ENCODE assay signal across 20 cellular contexts in the genomic region with DNA sequence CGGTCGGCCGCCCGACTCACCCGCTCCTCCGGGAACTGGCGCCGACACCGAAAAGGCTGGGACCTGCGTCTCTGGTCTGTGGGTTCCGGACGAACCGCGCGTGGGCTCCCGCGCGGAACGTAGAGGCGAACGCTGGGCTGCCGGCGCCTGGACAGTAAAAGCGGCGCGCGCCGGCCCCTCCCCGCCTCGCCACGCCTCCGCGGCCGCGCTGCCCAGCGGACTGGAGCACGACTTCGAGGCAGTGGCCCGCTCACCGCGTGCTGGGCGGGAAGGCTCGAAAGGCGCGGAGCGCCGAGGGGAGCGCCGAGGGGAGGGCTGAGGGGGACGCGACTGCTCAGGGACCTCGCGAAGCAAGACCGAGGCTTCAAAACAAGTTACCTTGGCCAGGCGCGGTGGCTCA. TPM values are rescaled to one million over a fixed set of nuclear protein-coding genes. Genes with fewer than 3 reads are reported as not detected.
DNase-seq lines count a peak whose midpoint lies in the region; ATAC-seq and TF ChIP-seq lines count a peak whose summit lies in the region.
"Had no signal": no experiment of that assay in that cellular context is flagged by ENCODE, and none has a peak within 500 bp of the region (broad histone marks: within the 10 kb centered on the region; RNA-seq: fewer than 3 reads in every experiment).

A gene with protein sequence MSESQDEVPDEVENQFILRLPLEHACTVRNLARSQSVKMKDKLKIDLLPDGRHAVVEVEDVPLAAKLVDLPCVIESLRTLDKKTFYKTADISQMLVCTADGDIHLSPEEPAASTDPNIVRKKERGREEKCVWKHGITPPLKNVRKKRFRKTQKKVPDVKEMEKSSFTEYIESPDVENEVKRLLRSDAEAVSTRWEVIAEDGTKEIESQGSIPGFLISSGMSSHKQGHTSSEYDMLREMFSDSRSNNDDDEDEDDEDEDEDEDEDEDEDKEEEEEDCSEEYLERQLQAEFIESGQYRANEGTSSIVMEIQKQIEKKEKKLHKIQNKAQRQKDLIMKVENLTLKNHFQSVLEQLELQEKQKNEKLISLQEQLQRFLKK (minus strand): TSS at position 131 of the 400 bp plus-strand sequence. CDS start 3,791 bp downstream, outside the sequence.

- peak within 1 kb of the TSS; percentile 19 for H3K4me3 ChIP-seq in HEK293 (ENCODE audit: low read depth, low read length)
- H3K4me3 ChIP-seq in brain microvascular endothelial cell (ENCODE audit: low read depth, low read length) = peak within 1 kb of the TSS; percentile 36
- H3K4me3 ChIP-seq in iPS DF 6.9 (ENCODE audit: low read length) = peak within 1 kb of the TSS; percentile 14; the same call in 1 of the 2 replicates
- H3K4me3 ChIP-seq in stomach = peak within 1 kb of the TSS; percentile 18 to 31 (median 24)
- H3K4me3 ChIP-seq: SJSA1 had no signal

- no peaks in the 10 kb centered on the region; the same call in 1 of the 2 replicates for H3K4me1 ChIP-seq in HEK293 (ENCODE audit: control insufficient read depth, insufficient read depth, low read length)
- H3K4me1 ChIP-seq in iPS DF 6.9 (ENCODE audit: control insufficient read depth, insufficient read depth, low read length) = no peaks in the 10 kb centered on the region
- peaks cover 0 to 6% (median 0%) of the 10 kb centered on the region in 4 donors for H3K4me1 ChIP-seq in stomach
- H3K4me1 ChIP-seq: SJSA1 had no signal

- no peak within 1 kb of the TSS for H3K27ac ChIP-seq in HEK293 (ENCODE audit: extremely low read depth, low read depth, low read length)
- no peak within 1 kb of the TSS for H3K27ac ChIP-seq in brain microvascular endothelial cell
- no peak within 1 kb of the TSS for H3K27ac ChIP-seq in iPS DF 6.9 (ENCODE audit: low read length)
- no peak within 1 kb of the TSS for H3K27ac ChIP-seq in stomach
- H3K27ac ChIP-seq: HL-60, SJSA1, skin epidermis had no signal

- H3K36me3 ChIP-seq in HEK293 (ENCODE audit: control insufficient read depth in 2 of 2, insufficient read depth in 1 of 2, low read length in 2 of 2) (no peaks in the 10 kb centered on the region), brain microvascular endothelial cell (replicated peaks) (no peaks in the 10 kb centered on the region), iPS DF 6.9 (ENCODE audit: control insufficient read depth, insufficient read depth, low read length) (no peaks in the 10 kb centered on the region), stomach (no peaks in the 10 kb centered on the region)
- H3K36me3 ChIP-seq: SJSA1 had no signal

- TF ChIP-seq CTCF in HEK293 (tag by site-specific recombination; IDR thresholded peaks at IDR 0.05) (no peak), brain microvascular endothelial cell (IDR thresholded peaks at IDR 0.05; ENCODE audit: low read depth, low read length, missing control alignments) (no peak), stomach (IDR thresholded peaks at IDR 0.05) (no peak)

- no CpG with 5 or more reads among the region's 56 CpGs for WGBS in iPS DF 6.9 (ENCODE audit: insufficient coverage, insufficient read length)
- 27 to 70% (median 52%) methylated on average over 3 to 56 of the region's 56 CpGs for WGBS in stomach, 5 donors

- H3K27me3 ChIP-seq in brain microvascular endothelial cell (replicated peaks) (no peaks in the 10 kb centered on the region), iPS DF 6.9 (ENCODE audit: control insufficient read depth, insufficient read depth, low read length) (peaks cover 2% of the 10 kb centered on the region; the same call in 1 of the 2 replicates), stomach (peaks cover 0 to 12% (median 11%) of the 10 kb centered on the region in 3 donors)
- H3K27me3 ChIP-seq: SJSA1 had no signal

- no peak for TF ChIP-seq POLR2A in stomach (IDR thresholded peaks at IDR 0.05)

- no peaks in the 10 kb centered on the region for H3K9me3 ChIP-seq in HEK293 (ENCODE audit: control insufficient read depth, insufficient read depth, low read depth, low read length)
- no peaks in the 10 kb centered on the region for H3K9me3 ChIP-seq in iPS DF 6.9 (ENCODE audit: control insufficient read depth, insufficient read depth, low read length)
- H3K9me3 ChIP-seq in stomach = no peaks in the 10 kb centered on the region
- H3K9me3 ChIP-seq: SJSA1 had no signal

- POLR2A ChIA-PET in HEK293 (lab: Yijun Ruan, JAX) = no interaction called here

- DNase-seq in brain microvascular endothelial cell (no peak), iPS DF 6.9 (ENCODE audit: low read depth, low spot score) (no peak), stomach (no peak), middle frontal gyrus (ENCODE audit: extremely low spot score, low spot score) (no peak)
- no peak for DNase-seq in activated effector memory CD4-positive, alpha-beta T cell treated with anti-CD3 and anti-CD28 coated beads, Interleukin-2, amount 50 U/mL, for 16 hours
- DNase-seq: activated CD4-positive, alpha-beta T cell treated with anti-CD3 and anti-CD28 coated beads, Interleukin-2, amount 50 U/mL, for 4 hours; activated T-cell treated with anti-CD3 and anti-CD28 coated beads, Interleukin-2, amount 50 U/mL, for 48 hours; CD4-positive, CD25-positive, alpha-beta regulatory T cell; cortex of kidney; EL; NCI-H1694; NCI-H510A treated with DMSO at 0.1 percent for 48 hours; nucleus accumbens; stimulated activated naive CD4-positive, alpha-beta T cell had no signal

- intact Hi-C loops in stomach (cut with DNase I; ENCODE audit: low total_unique reads) = no loop called here

- ATAC-seq in GM18517 (IDR thresholded peaks at IDR 0.05; ENCODE audit: unreplicated experiment) = no peak

- CTCF ChIA-PET in HEK293 (lab: Yijun Ruan, JAX) = no interaction called here

- no peak for TF ChIP-seq EP300 in stomach (IDR thresholded peaks at IDR 0.05)

- in situ Hi-C loops in brain microvascular endothelial cell (cut with HindIII; ENCODE audit: low pct_ligation_motif_present, low sequenced_read_pairs) = no loop called here

TF ChIP-seq in HEK293, 187 proteins besides CTCF, POLR2A, EP300 and RAD21:
- TF ChIP-seq, protein P1, sequence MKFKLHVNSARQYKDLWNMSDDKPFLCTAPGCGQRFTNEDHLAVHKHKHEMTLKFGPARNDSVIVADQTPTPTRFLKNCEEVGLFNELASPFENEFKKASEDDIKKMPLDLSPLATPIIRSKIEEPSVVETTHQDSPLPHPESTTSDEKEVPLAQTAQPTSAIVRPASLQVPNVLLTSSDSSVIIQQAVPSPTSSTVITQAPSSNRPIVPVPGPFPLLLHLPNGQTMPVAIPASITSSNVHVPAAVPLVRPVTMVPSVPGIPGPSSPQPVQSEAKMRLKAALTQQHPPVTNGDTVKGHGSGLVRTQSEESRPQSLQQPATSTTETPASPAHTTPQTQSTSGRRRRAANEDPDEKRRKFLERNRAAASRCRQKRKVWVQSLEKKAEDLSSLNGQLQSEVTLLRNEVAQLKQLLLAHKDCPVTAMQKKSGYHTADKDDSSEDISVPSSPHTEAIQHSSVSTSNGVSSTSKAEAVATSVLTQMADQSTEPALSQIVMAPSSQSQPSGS (tag by site-specific recombination; IDR thresholded peaks at IDR 0.05; ENCODE audit: low read depth) = no peak
- TF ChIP-seq ZNF433 (tag by site-specific recombination; IDR thresholded peaks at IDR 0.05; ENCODE audit: low read depth) = no peak
- TF ChIP-seq, protein P2, sequence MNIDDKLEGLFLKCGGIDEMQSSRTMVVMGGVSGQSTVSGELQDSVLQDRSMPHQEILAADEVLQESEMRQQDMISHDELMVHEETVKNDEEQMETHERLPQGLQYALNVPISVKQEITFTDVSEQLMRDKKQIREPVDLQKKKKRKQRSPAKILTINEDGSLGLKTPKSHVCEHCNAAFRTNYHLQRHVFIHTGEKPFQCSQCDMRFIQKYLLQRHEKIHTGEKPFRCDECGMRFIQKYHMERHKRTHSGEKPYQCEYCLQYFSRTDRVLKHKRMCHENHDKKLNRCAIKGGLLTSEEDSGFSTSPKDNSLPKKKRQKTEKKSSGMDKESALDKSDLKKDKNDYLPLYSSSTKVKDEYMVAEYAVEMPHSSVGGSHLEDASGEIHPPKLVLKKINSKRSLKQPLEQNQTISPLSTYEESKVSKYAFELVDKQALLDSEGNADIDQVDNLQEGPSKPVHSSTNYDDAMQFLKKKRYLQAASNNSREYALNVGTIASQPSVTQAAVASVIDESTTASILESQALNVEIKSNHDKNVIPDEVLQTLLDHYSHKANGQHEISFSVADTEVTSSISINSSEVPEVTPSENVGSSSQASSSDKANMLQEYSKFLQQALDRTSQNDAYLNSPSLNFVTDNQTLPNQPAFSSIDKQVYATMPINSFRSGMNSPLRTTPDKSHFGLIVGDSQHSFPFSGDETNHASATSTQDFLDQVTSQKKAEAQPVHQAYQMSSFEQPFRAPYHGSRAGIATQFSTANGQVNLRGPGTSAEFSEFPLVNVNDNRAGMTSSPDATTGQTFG (tag by site-specific recombination; IDR thresholded peaks at IDR 0.05; ENCODE audit: borderline replicate concordance) = no peak
- no peak for TF ChIP-seq WT1 (tag by site-specific recombination; IDR thresholded peaks at IDR 0.05)
- no peak for TF ChIP-seq ZEB2 (tag by site-specific recombination; IDR thresholded peaks at IDR 0.05)
- no peak for TF ChIP-seq ZIC2 (tag by site-specific recombination; IDR thresholded peaks at IDR 0.05)
- no peak for TF ChIP-seq ZNF146 (tag by site-specific recombination; IDR thresholded peaks at IDR 0.05)
- no peak for TF ChIP-seq ZNF626 (tag by site-specific recombination; IDR thresholded peaks at IDR 0.05)
- TF ChIP-seq ZNF324 (tag by site-specific recombination; IDR thresholded peaks at IDR 0.05) = no peak
- TF ChIP-seq PRDM1 (tag by site-specific recombination; IDR thresholded peaks at IDR 0.05) = no peak
- TF ChIP-seq ZNF837 (tag by site-specific recombination; IDR thresholded peaks at IDR 0.05) = no peak
- TF ChIP-seq ZNF843 (tag by site-specific recombination; IDR thresholded peaks at IDR 0.05) = no peak
- TF ChIP-seq ZNF658 (tag by site-specific recombination; IDR thresholded peaks at IDR 0.05) = no peak

RNA-seq across cellular contexts. Expression of the gene that starts here (rescaled TPM):
- total RNA-seq in stomach = 1 to 10 TPM in 1 of 5 donors, not detected in 4; 2.0 TPM
- under 1 TPM in 1 of 3 donors, not detected in 2; 0.13 TPM for polyA plus RNA-seq in stomach
- total RNA-seq: CD4-positive, CD25-positive, alpha-beta regulatory T cell; mucosa of gallbladder had no signal
- polyA plus RNA-seq: CD4-positive, CD25-positive, alpha-beta regulatory T cell had no signal
